10 cellular contexts compared by ENCODE assay signal in the genomic region with DNA sequence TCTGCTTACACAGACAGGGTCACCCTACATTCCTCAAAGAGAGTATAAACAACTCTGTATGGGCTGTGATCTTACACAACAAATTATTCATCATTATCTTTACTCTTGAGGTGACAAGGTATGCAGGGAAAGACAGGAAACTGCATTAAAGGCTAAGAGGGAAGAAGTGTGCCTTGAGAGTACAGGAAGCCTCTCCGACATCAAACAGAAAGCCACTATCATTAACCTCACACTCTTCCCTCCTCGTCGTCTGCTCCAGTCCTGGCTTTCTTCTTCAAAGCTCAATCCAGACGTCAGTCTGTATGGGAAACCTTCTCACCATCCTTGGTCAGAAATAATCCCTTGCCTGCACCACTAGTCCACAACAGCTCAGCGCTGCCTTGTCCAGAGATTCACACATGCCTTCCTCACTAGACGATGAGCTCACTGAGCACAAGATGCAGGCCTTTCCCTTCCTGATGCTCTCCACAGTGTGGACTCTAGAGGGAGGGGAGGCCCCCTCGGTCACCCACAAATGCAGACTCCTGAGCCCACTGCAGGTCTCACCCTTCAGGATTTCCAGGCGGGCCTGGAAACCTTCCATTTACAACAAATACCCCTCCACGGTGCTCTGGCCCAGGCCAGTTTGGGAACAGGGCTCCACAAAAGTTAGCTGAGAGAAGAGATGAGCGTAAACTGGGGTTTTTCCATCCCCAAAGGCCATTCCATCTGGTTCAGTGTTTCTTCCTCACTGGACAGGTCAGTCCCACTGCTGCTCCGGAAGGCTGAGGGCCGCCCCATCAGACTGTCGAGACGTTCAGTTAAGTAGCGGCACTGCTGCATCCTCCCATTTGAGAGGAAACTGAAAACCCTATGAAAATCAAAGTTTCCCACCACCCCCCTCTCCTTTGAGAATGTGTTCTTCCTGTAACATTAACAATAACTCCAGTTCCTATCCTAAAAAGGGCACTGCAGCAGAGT. TPM values are rescaled to one million over a fixed set of nuclear protein-coding genes. Genes with fewer than 3 reads are reported as not detected.
DNase-seq lines count a peak whose midpoint lies in the region; ATAC-seq and TF ChIP-seq lines count a peak whose summit lies in the region.
"Had no signal": no experiment of that assay in that cellular context is flagged by ENCODE, and none has a peak within 500 bp of the region (broad histone marks: within the 10 kb centered on the region; RNA-seq: fewer than 3 reads in every experiment).

No MANE protein-coding gene starts in this region.

- H3K4me3 ChIP-seq in spleen = peak overlapping the region in 1 of 8 donors; percentile 15

- H3K4me1 ChIP-seq in spleen = peaks cover 0 to 43% (median 14%) of the 10 kb centered on the region in 6 donors

- H3K9me3 ChIP-seq in KOPT-K1 (ENCODE audit: insufficient read depth, low read length, poor library complexity, severe bottlenecking) (no peaks in the 10 kb centered on the region), spleen (no peaks in the 10 kb centered on the region)

- H3K4me3 Mint-ChIP-seq in activated T-helper 17 cell treated with anti-CD3 and anti-CD28 coated beads, Interleukin-2, amount 50 U/mL, for 72 hours = peak overlapping the region; percentile 85

- H3K27ac Mint-ChIP-seq in activated T-helper 17 cell treated with anti-CD3 and anti-CD28 coated beads, Interleukin-2, amount 50 U/mL, for 72 hours = peak overlapping the region; percentile 90

- WGBS in spleen, 5 donors = 55 to 71% (median 65%) methylated on average over 15 of the region's 15 CpGs

- H3K4me1 Mint-ChIP-seq in activated T-helper 17 cell treated with anti-CD3 and anti-CD28 coated beads, Interleukin-2, amount 50 U/mL, for 72 hours = peaks cover 40% of the 10 kb centered on the region

- no peak for TF ChIP-seq CTCF in spleen (IDR thresholded peaks at IDR 0.05 in 8 of 11, conservative IDR thresholded peaks at IDR 0.05 in 3 of 11)

- intact Hi-C loops in spleen (cut with DNase I; ENCODE audit: low total_unique reads) = no loop called here

- DNase-seq in hepatic stellate cell (ENCODE audit: low spot score) = peak; percentile 24
- DNase-seq in spleen = no peak
- DNase-seq in COLO668 (lab: John Stamatoyannopoulos, UW; ENCODE audit: unreplicated experiment) = no peak
- DNase-seq in GM19240 (ENCODE audit: insufficient read length, low spot score) = no peak
- DNase-seq: left colon, SIG-M5 had no signal

- H3K27ac ChIP-seq in KOPT-K1 (ENCODE audit: low read depth, low read length, poor library complexity, severe bottlenecking) (peak overlapping the region; percentile 60), spleen (peak overlapping the region in 6 of 8 donors; percentile 34 to 67 (median 53))

- H3K36me3 ChIP-seq in KOPT-K1 (ENCODE audit: insufficient read depth, low read length) = peaks cover 51% of the 10 kb centered on the region
- H3K36me3 ChIP-seq in spleen = peaks cover 0 to 35% (median 0%) of the 10 kb centered on the region in 6 donors

- ATAC-seq in activated T-helper 17 cell treated with anti-CD3 and anti-CD28 coated beads, Interleukin-2, amount 50 U/mL, for 72 hours (replicated peaks) = peak; percentile 61
- no peak for ATAC-seq in GM19467 (IDR thresholded peaks at IDR 0.05; ENCODE audit: unreplicated experiment)
- ATAC-seq in GM18870 (IDR thresholded peaks at IDR 0.05; ENCODE audit: unreplicated experiment) = no peak

- no peaks in the 10 kb centered on the region for H3K27me3 Mint-ChIP-seq in activated T-helper 17 cell treated with anti-CD3 and anti-CD28 coated beads, Interleukin-2, amount 50 U/mL, for 72 hours

- H3K27me3 ChIP-seq in spleen (replicated peaks in 1 of 7) = no peaks in the 10 kb centered on the region

- no peak for TF ChIP-seq POLR2A in spleen (IDR thresholded peaks at IDR 0.05)

- no peaks in the 10 kb centered on the region for H3K9me3 Mint-ChIP-seq in activated T-helper 17 cell treated with anti-CD3 and anti-CD28 coated beads, Interleukin-2, amount 50 U/mL, for 72 hours

- peaks cover 47% of the 10 kb centered on the region for H3K36me3 Mint-ChIP-seq in activated T-helper 17 cell treated with anti-CD3 and anti-CD28 coated beads, Interleukin-2, amount 50 U/mL, for 72 hours (ENCODE audit: low read depth)

RNA-seq across cellular contexts. Expression of gene UXS1, which starts 55.9 kb away (rescaled TPM):
- 100 to 1,000 TPM in 1 of 2 donors, 10 to 100 TPM in 1; 62.0 to 105 TPM for total RNA-seq in activated T-helper 17 cell treated with anti-CD3 and anti-CD28 coated beads, Interleukin-2, amount 50 U/mL, for 72 hours
- 10 to 100 TPM; 32.1 to 60.1 (median 44.3) TPM for total RNA-seq in spleen
- polyA plus RNA-seq in spleen = 10 to 100 TPM in 2 of 3 donors, 1 to 10 TPM in 1; 9.5 to 14.1 (median 13.0) TPM
